In the genomic region with DNA sequence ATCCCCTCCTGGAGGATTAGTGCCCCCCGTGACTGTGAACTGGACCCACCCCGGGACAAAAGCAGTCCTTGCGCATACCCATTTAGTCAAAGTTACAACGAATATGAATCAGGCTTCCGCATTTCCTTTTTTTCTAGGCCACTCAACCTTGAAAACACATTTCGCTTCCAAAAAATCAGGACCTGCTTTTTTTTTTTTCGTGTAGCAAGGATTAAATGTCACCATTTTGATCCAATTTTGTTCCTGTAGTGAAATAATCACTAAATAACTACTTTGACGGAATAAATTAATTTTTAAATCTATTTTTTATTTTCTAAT, we compare ENCODE assay signal across 9 cellular contexts. TPM values are rescaled to one million over a fixed set of nuclear protein-coding genes. Genes with fewer than 3 reads are reported as not detected.
DNase-seq lines count a peak whose midpoint lies in the region; ATAC-seq, FAIRE-seq and TF ChIP-seq lines count a peak whose summit lies in the region.
"Had no signal": no experiment of that assay in that cellular context is flagged by ENCODE, and none has a peak within 500 bp of the region (broad histone marks: within the 10 kb centered on the region; RNA-seq: fewer than 3 reads in every experiment).

No MANE protein-coding gene starts in this region.

- peak overlapping the region; percentile 88 for H3K4me3 Mint-ChIP-seq in activated CD4-positive, alpha-beta T cell treated with anti-CD3 and anti-CD28 coated beads, Interleukin-2, amount 10 ng/mL, durations not matched to agents 7 days and 5 days

- WGBS in testis, 2 donors, result 14 to 15% methylated on average over 8 of the region's 8 CpGs

- no peak overlapping the region for H3K27ac ChIP-seq in keratinocyte (ENCODE audit: control insufficient read depth, insufficient read depth, low read length)
- H3K27ac ChIP-seq in testis, result peak overlapping the region; percentile 22 to 71

- H3K36me3 ChIP-seq in adipocyte (ENCODE audit: control insufficient read depth, insufficient read depth, low read length, severe bottlenecking), result no peaks in the 10 kb centered on the region
- H3K36me3 ChIP-seq in keratinocyte (ENCODE audit: control insufficient read depth in 2 of 2, extremely low read depth in 1 of 2, insufficient read depth in 2 of 2, low read length in 2 of 2), result no peaks in the 10 kb centered on the region
- no peaks in the 10 kb centered on the region for H3K36me3 ChIP-seq in testis (ENCODE audit: low read depth, missing control alignments)

- peak overlapping the region; percentile 90 for H3K27ac Mint-ChIP-seq in activated CD4-positive, alpha-beta T cell treated with anti-CD3 and anti-CD28 coated beads, Interleukin-2, amount 10 ng/mL, durations not matched to agents 7 days and 5 days

- CTCF ChIA-PET in activated CD4-positive, alpha-beta T cell treated with anti-CD3 and anti-CD28 coated beads, Interleukin-2, amount 10 ng/mL, durations not matched to agents 7 days and 5 days (lab: Charles Lee), result interaction anchor here (1.4 kb wide), 1 partner anchor 11 kb away, joined by 4 read pairs; no protein-coding TSS in a partner anchor

- peak overlapping the region; percentile 97 for H3K4me2 ChIP-seq in keratinocyte (ENCODE audit: control insufficient read depth, extremely low read depth, insufficient read depth, low read depth, low read length)

- ATAC-seq in GM21423 (IDR thresholded peaks at IDR 0.05; ENCODE audit: unreplicated experiment), result no peak

- H3K9me3 ChIP-seq in adipocyte (ENCODE audit: control insufficient read depth, low read length) (no peaks in the 10 kb centered on the region), keratinocyte (ENCODE audit: control insufficient read depth, low read depth, low read length) (no peaks in the 10 kb centered on the region), testis (no peaks in the 10 kb centered on the region)

- no peaks in the 10 kb centered on the region for H3K9me3 Mint-ChIP-seq in activated CD4-positive, alpha-beta T cell treated with anti-CD3 and anti-CD28 coated beads, Interleukin-2, amount 10 ng/mL, durations not matched to agents 7 days and 5 days

- no peaks in the 10 kb centered on the region for H3K9me1 ChIP-seq in keratinocyte (ENCODE audit: control insufficient read depth, extremely low read depth, insufficient read depth, low read length)

- no peak for TF ChIP-seq POLR2A in testis (IDR thresholded peaks at IDR 0.05)

- H3K4me3 ChIP-seq in adipocyte (ENCODE audit: low read length) (peak overlapping the region; percentile 87), keratinocyte (ENCODE audit: control insufficient read depth in 2 of 3, extremely low read depth in 1 of 3, insufficient read depth in 2 of 3, low read depth in 1 of 3, low read length in 3 of 3) (peak overlapping the region; percentile 52 to 69 (median 64)), testis (peak overlapping the region; percentile 63 to 69)

- H3K27me3 ChIP-seq in adipocyte (replicated peaks; ENCODE audit: control insufficient read depth, insufficient read depth, low read length) (peaks cover 6% of the 10 kb centered on the region), keratinocyte (ENCODE audit: control insufficient read depth, extremely low read depth, insufficient read depth, low read length) (no peaks in the 10 kb centered on the region), testis (no peaks in the 10 kb centered on the region)

- no peaks in the 10 kb centered on the region for H3K4me1 ChIP-seq in adipocyte (ENCODE audit: control insufficient read depth, insufficient read depth, low read length)
- peaks cover 6% of the 10 kb centered on the region for H3K4me1 ChIP-seq in keratinocyte (ENCODE audit: control insufficient read depth, extremely low read depth, insufficient read depth, low read length)
- H3K4me1 ChIP-seq in testis, result no peaks in the 10 kb centered on the region

- peaks cover 13% of the 10 kb centered on the region for H3K27me3 Mint-ChIP-seq in activated CD4-positive, alpha-beta T cell treated with anti-CD3 and anti-CD28 coated beads, Interleukin-2, amount 10 ng/mL, durations not matched to agents 7 days and 5 days

- H3K9ac ChIP-seq in adipocyte (ENCODE audit: low read length), result peak overlapping the region; percentile 78
- H3K9ac ChIP-seq in keratinocyte (ENCODE audit: control insufficient read depth, extremely low read depth, insufficient read depth, low read length), result peak overlapping the region; percentile 68

- H3K36me3 Mint-ChIP-seq in activated CD4-positive, alpha-beta T cell treated with anti-CD3 and anti-CD28 coated beads, Interleukin-2, amount 10 ng/mL, durations not matched to agents 7 days and 5 days (ENCODE audit: low read depth), result no peaks in the 10 kb centered on the region

- no peaks in the 10 kb centered on the region for H3K79me2 ChIP-seq in keratinocyte (ENCODE audit: control insufficient read depth, insufficient read depth, low read length)

- dilution Hi-C loops in keratinocyte (cut with MboI; ENCODE audit: extremely low pct_ligation_motif_present, low sequenced_read_pairs), result no loop called here

- intact Hi-C loops in testis (cut with DNase I; ENCODE audit: low total_unique reads), result no loop called here

- TF ChIP-seq CTCF in keratinocyte (optimal IDR thresholded peaks at IDR 0.05 in 1 of 3, IDR thresholded peaks at IDR 0.05 in 1 of 3, conservative IDR thresholded peaks at IDR 0.05 in 1 of 3; ENCODE audit: extremely low read depth in 1 of 3, insufficient read depth in 2 of 3, low read length in 3 of 3) (no peak), testis (IDR thresholded peaks at IDR 0.05) (no peak)

- POLR2A ChIA-PET in activated CD4-positive, alpha-beta T cell treated with anti-CD3 and anti-CD28 coated beads, Interleukin-2, amount 10 ng/mL, durations not matched to agents 7 days and 5 days (lab: Charles Lee), result no interaction called here

- no peak for DNase-seq in activated CD4-positive, alpha-beta T cell treated with anti-CD3 and anti-CD28 coated beads, Interleukin-2, amount 10 ng/mL, durations not matched to agents 7 days and 5 days
- DNase-seq in activated CD4-positive, alpha-beta T cell treated with anti-CD3 and anti-CD28 coated beads, Interleukin-2, amount 50 U/mL, for 1 hour, result no peak
- DNase-seq in adipocyte (ENCODE audit: low read depth) (no peak), keratinocyte (ENCODE audit: low read depth, low spot score) (no peak), testis (no peak), retina (no peak), NCI-H526 (lab: John Stamatoyannopoulos, UW) (no peak)
- DNase-seq: NCI-H187 treated with DMSO at 0.1 percent for 48 hours had no signal

- no peaks in the 10 kb centered on the region for H4K20me1 ChIP-seq in keratinocyte (ENCODE audit: control insufficient read depth, extremely low read depth, insufficient read depth, low read length)

- peak overlapping the region; percentile 90 for H2AFZ ChIP-seq in keratinocyte (ENCODE audit: control insufficient read depth, low read length)

- no peak for FAIRE-seq in keratinocyte (lab: Jason Lieb, UNC)

- H3K4me1 Mint-ChIP-seq in activated CD4-positive, alpha-beta T cell treated with anti-CD3 and anti-CD28 coated beads, Interleukin-2, amount 10 ng/mL, durations not matched to agents 7 days and 5 days, result peaks cover 5% of the 10 kb centered on the region

RNA-seq across cellular contexts. Expression of gene FTCDNL1, which starts 0.5 kb away (rescaled TPM):
- total RNA-seq in activated CD4-positive, alpha-beta T cell treated with anti-CD3 and anti-CD28 coated beads, Interleukin-2, amount 10 ng/mL, durations not matched to agents 7 days and 5 days, result 1 to 10 TPM; 2.3 to 2.4 TPM
- polyA plus RNA-seq in keratinocyte (0.90 to 1.1 TPM (median 0.96 TPM) in 3 replicates), testis (ENCODE audit: insufficient read depth, low read depth, low replicate concordance) (1.5 TPM)
- polyA plus RNA-seq in keratinocyte (2011; ENCODE audit: low read depth), result 2.7 TPM
- 1.3 and 1.6 TPM in 2 replicates for polyA plus RNA-seq in keratinocyte (2011; cell fraction: cytosol; rRNA removed)
- 0.40 and 0.89 TPM in 2 replicates for polyA plus RNA-seq in keratinocyte (2011; cell fraction: nucleus; rRNA removed)
- 1.2 and 1.9 TPM in 2 replicates for polyA plus RNA-seq in keratinocyte (2012; ENCODE audit: low replicate concordance)
- 1.2 to 1.3 TPM in 2 of 3 replicates, not detected in the other for polyA minus RNA-seq in keratinocyte
- 3.3 TPM for polyA minus RNA-seq in keratinocyte (2011; cell fraction: cytosol; rRNA and poly(A)+ RNA removed)
- polyA minus RNA-seq in keratinocyte (2011; cell fraction: nucleus; rRNA and poly(A)+ RNA removed), result 0.84 and 1.2 TPM in 2 replicates
- 1 to 10 TPM; 9.7 TPM for total RNA-seq in testis

RNA-seq across cellular contexts. Expression of gene C2orf69, which starts 59.6 kb away (rescaled TPM):
- 10 to 100 TPM; 18.0 to 18.4 TPM for total RNA-seq in activated CD4-positive, alpha-beta T cell treated with anti-CD3 and anti-CD28 coated beads, Interleukin-2, amount 10 ng/mL, durations not matched to agents 7 days and 5 days
- polyA plus RNA-seq in keratinocyte, result 5.4 to 8.6 TPM (median 5.7 TPM) in 3 replicates
- 4.5 TPM for polyA plus RNA-seq in keratinocyte (2011; ENCODE audit: low read depth)
- polyA plus RNA-seq in keratinocyte (2011; cell fraction: cytosol; rRNA removed), result 4.3 and 7.1 TPM in 2 replicates
- polyA plus RNA-seq in keratinocyte (2011; cell fraction: nucleus; rRNA removed), result 3.3 and 5.0 TPM in 2 replicates
- polyA plus RNA-seq in keratinocyte (2012; ENCODE audit: low replicate concordance), result 8.3 and 9.8 TPM in 2 replicates
- polyA minus RNA-seq in keratinocyte, result 1.5 to 5.0 TPM (median 2.4 TPM) in 3 replicates
- 7.5 TPM for polyA minus RNA-seq in keratinocyte (2011; cell fraction: cytosol; rRNA and poly(A)+ RNA removed)
- polyA minus RNA-seq in keratinocyte (2011; cell fraction: nucleus; rRNA and poly(A)+ RNA removed), result 2.4 and 3.6 TPM in 2 replicates
- 10 to 100 TPM; 16.8 to 21.7 TPM for total RNA-seq in testis
- polyA plus RNA-seq in testis (ENCODE audit: insufficient read depth, low read depth, low replicate concordance), result 19.8 TPM
